Comparison of ENCODE assay signal across 24 cellular contexts in the genomic region with DNA sequence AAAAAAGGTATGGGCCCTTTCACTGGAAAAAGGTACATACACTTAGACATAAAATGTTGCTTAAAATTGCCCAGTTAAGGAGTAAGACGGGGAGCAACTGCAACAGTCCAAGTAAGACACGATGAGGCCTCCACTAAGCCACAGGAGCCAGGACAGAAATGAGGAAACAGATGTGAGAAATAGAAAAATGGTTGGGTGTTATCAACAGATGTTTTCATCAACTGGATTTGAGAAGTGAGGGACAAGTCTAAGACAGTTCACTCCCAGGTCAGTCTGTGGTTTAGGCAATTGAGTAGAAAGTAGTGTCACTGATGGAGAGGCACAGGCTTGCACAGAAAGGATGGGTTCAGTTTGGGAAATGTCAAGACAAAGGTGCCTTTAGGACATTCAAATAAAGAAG.
"Had no signal": no experiment of that assay in that cellular context is flagged by ENCODE, and none has a peak within 500 bp of the region (broad histone marks: within the 10 kb centered on the region; RNA-seq: fewer than 3 reads in every experiment).

No MANE protein-coding gene starts in this region.

- H3K4me2 ChIP-seq: hepatocyte, smooth muscle cell had no signal

- H3K9me3 ChIP-seq: gastroesophageal sphincter, mucosa of descending colon, right atrium auricular region, thoracic aorta had no signal

- H3K27me3 ChIP-seq: brain microvascular endothelial cell, gastroesophageal sphincter, hepatocyte, right atrium auricular region had no signal

- H3K36me3 ChIP-seq: brain microvascular endothelial cell, right atrium auricular region, thoracic aorta, WERI-Rb-1 had no signal

- H3K4me1 ChIP-seq: gastroesophageal sphincter, right atrium auricular region had no signal

- DNase-seq: activated CD4-positive, alpha-beta memory T cell treated with anti-CD3 and anti-CD28 coated beads, Interleukin-2, amount 10 ng/mL, durations not matched to agents 7 days and 5 days; activated CD4-positive, alpha-beta T cell treated with anti-CD3 and anti-CD28 coated beads, Interleukin-2, amount 10 ng/mL, durations not matched to agents 7 days and 5 days; activated CD4-positive, CD25-positive, alpha-beta regulatory T cell treated with anti-CD3 and anti-CD28 coated beads, Interleukin-2, amount 50 U/mL, for 72 hours; activated CD8-positive, alpha-beta memory T cell treated with anti-CD3 and anti-CD28 coated beads, Interleukin-2, amount 50 U/mL, for 48 hours; activated gamma-delta T cell; activated naive CD4-positive, alpha-beta T cell treated with anti-CD3 and anti-CD28 coated beads, Interleukin-2, amount 10 ng/mL, durations not matched to agents 7 days and 5 days; activated naive CD8-positive, alpha-beta T cell treated with anti-CD3 and anti-CD28 coated beads, Interleukin-2, amount 10 ng/mL, durations not matched to agents 7 days and 5 days; activated T-cell treated with anti-CD3 and anti-CD28 coated beads, Interleukin-2, amount 50 U/mL, for 24 hours; brain microvascular endothelial cell; dorsolateral prefrontal cortex; effector memory CD4-positive, alpha-beta T cell; left cardiac atrium; left ventricle myocardium superior; mucosa of descending colon; stimulated activated CD4-positive, alpha-beta T cell treated with anti-CD3 and anti-CD28 coated beads, Interleukin-15, amount 100 ng/mL, for 24 hours; stimulated activated naive CD4-positive, alpha-beta T cell; trophoblast cell; WERI-Rb-1 had no signal

- H2AFZ ChIP-seq: hepatocyte had no signal

- H3K79me2 ChIP-seq: hepatocyte had no signal

- H3K4me3 ChIP-seq: coronary artery, dorsolateral prefrontal cortex, gastroesophageal sphincter, hepatocyte, mucosa of descending colon, right atrium auricular region, smooth muscle cell, thoracic aorta had no signal

- H3K27ac ChIP-seq: brain microvascular endothelial cell, coronary artery, dorsolateral prefrontal cortex, gastroesophageal sphincter, hepatocyte, right atrium auricular region, thoracic aorta, WERI-Rb-1 had no signal
